Comparison of ENCODE assay signal across 13 cellular contexts in genomic region chr17:64009571-64010402, GRCh38. TPM values are rescaled to one million over a fixed set of nuclear protein-coding genes. Genes with fewer than 3 reads are reported as not detected.
DNase-seq lines count a peak whose midpoint lies in the region; ATAC-seq and TF ChIP-seq lines count a peak whose summit lies in the region.
"Had no signal": no experiment of that assay in that cellular context is flagged by ENCODE, and none has a peak within 500 bp of the region (broad histone marks: within the 10 kb centered on the region; RNA-seq: fewer than 3 reads in every experiment).

No MANE protein-coding gene starts in this region.

- H3K4me3 Mint-ChIP-seq in endothelial cell (ENCODE audit: unreplicated experiment), result peak overlapping the region; percentile 15
- H3K4me3 Mint-ChIP-seq: neural crest cell had no signal

- no peaks in the 10 kb centered on the region for H3K27me3 ChIP-seq in OCI-LY1 (ENCODE audit: insufficient read depth, low read length)
- no peaks in the 10 kb centered on the region for H3K27me3 ChIP-seq in spleen (replicated peaks in 1 of 7)

- peaks cover 40% of the 10 kb centered on the region for H3K4me1 Mint-ChIP-seq in endothelial cell (ENCODE audit: unreplicated experiment)

- H3K4me2 ChIP-seq in OCI-LY1 (ENCODE audit: low read length), result no peak overlapping the region
- H3K4me2 ChIP-seq: A549 had no signal

- H3K36me3 Mint-ChIP-seq in endothelial cell (ENCODE audit: low read depth, unreplicated experiment), result peaks cover 3% of the 10 kb centered on the region

- no peak for ATAC-seq in HG03108 (IDR thresholded peaks at IDR 0.05; ENCODE audit: unreplicated experiment)

- no peaks in the 10 kb centered on the region for H4K20me1 ChIP-seq in OCI-LY1 (ENCODE audit: insufficient read depth, low read length)

- H3K4me3 ChIP-seq in OCI-LY1 (ENCODE audit: low read depth, low read length, poor library complexity, severe bottlenecking) (no peak overlapping the region), spleen (no peak overlapping the region)
- H3K4me3 ChIP-seq: A549, SK-N-MC had no signal

- no peaks in the 10 kb centered on the region for H3K9me3 ChIP-seq in OCI-LY1 (ENCODE audit: low read length)
- H3K9me3 ChIP-seq in spleen, result no peaks in the 10 kb centered on the region
- H3K9me3 ChIP-seq: A549 had no signal

- H3K9ac ChIP-seq in OCI-LY1 (ENCODE audit: low read length), result no peak overlapping the region

- H3K4me1 ChIP-seq in OCI-LY1 (ENCODE audit: insufficient read depth, low read length, severe bottlenecking) (peaks cover 24% of the 10 kb centered on the region), spleen (peaks cover 34 to 100% (median 78%) of the 10 kb centered on the region in 6 donors)

- H3K27me3 Mint-ChIP-seq in endothelial cell (ENCODE audit: unreplicated experiment), result peaks cover 7% of the 10 kb centered on the region

- H3K79me2 ChIP-seq in OCI-LY1 (ENCODE audit: insufficient read depth, low read length), result peaks cover 31% of the 10 kb centered on the region; the same call in 1 of the 2 replicates

- no peak overlapping the region for H2AFZ ChIP-seq in OCI-LY1 (ENCODE audit: low read length)

- no peak for TF ChIP-seq POLR2A in spleen (IDR thresholded peaks at IDR 0.05)

- no peak overlapping the region for H3K27ac Mint-ChIP-seq in endothelial cell (ENCODE audit: unreplicated experiment)

- WGBS in spleen, 5 donors, result 54 to 67% (median 57%) methylated on average over 8 of the region's 8 CpGs

- DNase-seq in activated CD4-positive, CD25-positive, alpha-beta regulatory T cell treated with anti-CD3 and anti-CD28 coated beads, Interleukin-2, amount 50 U/mL, for 72 hours, result peak; percentile 20
- no peak for DNase-seq in activated CD4-positive, CD25-positive, alpha-beta regulatory T cell (lab: John Stamatoyannopoulos, UW)
- DNase-seq in endothelial cell (ENCODE audit: low spot score), result no peak
- no peak for DNase-seq in spleen
- DNase-seq in putamen (ENCODE audit: low spot score), result no peak
- DNase-seq in COR-L47 (lab: John Stamatoyannopoulos, UW), result no peak
- DNase-seq: cortex of kidney; stimulated activated CD4-positive, alpha-beta T cell treated with anti-CD3 and anti-CD28 coated beads, Interleukin-1b, Interleukin-23, amount 100 ng/mL, for 48 hours had no signal

- H3F3A ChIP-seq in OCI-LY1 (ENCODE audit: insufficient read depth, low read length), result no peaks in the 10 kb centered on the region

- no peaks in the 10 kb centered on the region for H3K9me2 ChIP-seq in OCI-LY1 (ENCODE audit: low read depth, low read length)

- peaks cover 27% of the 10 kb centered on the region for H3K36me3 ChIP-seq in OCI-LY1 (ENCODE audit: insufficient read depth, low read length)
- peaks cover 0 to 61% (median 9%) of the 10 kb centered on the region in 6 donors for H3K36me3 ChIP-seq in spleen

- TF ChIP-seq CTCF in OCI-LY1 (IDR thresholded peaks at IDR 0.05; ENCODE audit: low read length) (no peak), endothelial cell (IDR thresholded peaks at IDR 0.05; ENCODE audit: unreplicated experiment) (no peak), spleen (IDR thresholded peaks at IDR 0.05 in 8 of 11, conservative IDR thresholded peaks at IDR 0.05 in 3 of 11) (no peak)

- no peaks in the 10 kb centered on the region for H3K9me3 Mint-ChIP-seq in endothelial cell (ENCODE audit: unreplicated experiment)
- H3K9me3 Mint-ChIP-seq: neural crest cell had no signal

- H3K27ac ChIP-seq in OCI-LY1 (ENCODE audit: low read depth, low read length, poor library complexity, severe bottlenecking) (peak overlapping the region; percentile 10), spleen (peak overlapping the region in 6 of 8 donors; percentile 60 to 89 (median 84))
- H3K27ac ChIP-seq: SK-N-MC had no signal

- intact Hi-C loops in spleen (cut with DNase I; ENCODE audit: low total_unique reads), result no loop called here

RNA-seq across cellular contexts. Expression of gene ICAM2, which starts 10.6 kb away (rescaled TPM):
- total RNA-seq in endothelial cell (ENCODE audit: unreplicated experiment), result 52.1 TPM
- total RNA-seq in spleen, result 100 to 1,000 TPM; 136 to 412 (median 275) TPM
- 100 to 1,000 TPM in 1 of 3 donors, 10 to 100 TPM in 2; 79.2 to 108 (median 86.7) TPM for polyA plus RNA-seq in spleen
- total RNA-seq: neural crest cell had no signal
- polyA plus RNA-seq: A549 had no signal

RNA-seq across cellular contexts. Expression of gene PRR29, which starts 11.6 kb away (rescaled TPM):
- 25.3 TPM for total RNA-seq in endothelial cell (ENCODE audit: unreplicated experiment)
- 1 to 10 TPM; 1.6 to 9.1 (median 3.5) TPM for total RNA-seq in spleen
- polyA plus RNA-seq in spleen, result 1 to 10 TPM in 1 of 3 donors, under 1 TPM in 2; 0.65 to 3.6 (median 0.73) TPM

RNA-seq across cellular contexts. Expression of gene SCN4A, which starts 37.1 kb away (rescaled TPM):
- total RNA-seq in endothelial cell (ENCODE audit: unreplicated experiment) (0.95 TPM), spleen (1 to 10 TPM in 5 of 7 donors, under 1 TPM in 2; 0.54 to 4.0 (median 1.3) TPM)
- under 1 TPM; 0.14 to 0.70 (median 0.26) TPM for polyA plus RNA-seq in spleen
